In the genomic region with DNA sequence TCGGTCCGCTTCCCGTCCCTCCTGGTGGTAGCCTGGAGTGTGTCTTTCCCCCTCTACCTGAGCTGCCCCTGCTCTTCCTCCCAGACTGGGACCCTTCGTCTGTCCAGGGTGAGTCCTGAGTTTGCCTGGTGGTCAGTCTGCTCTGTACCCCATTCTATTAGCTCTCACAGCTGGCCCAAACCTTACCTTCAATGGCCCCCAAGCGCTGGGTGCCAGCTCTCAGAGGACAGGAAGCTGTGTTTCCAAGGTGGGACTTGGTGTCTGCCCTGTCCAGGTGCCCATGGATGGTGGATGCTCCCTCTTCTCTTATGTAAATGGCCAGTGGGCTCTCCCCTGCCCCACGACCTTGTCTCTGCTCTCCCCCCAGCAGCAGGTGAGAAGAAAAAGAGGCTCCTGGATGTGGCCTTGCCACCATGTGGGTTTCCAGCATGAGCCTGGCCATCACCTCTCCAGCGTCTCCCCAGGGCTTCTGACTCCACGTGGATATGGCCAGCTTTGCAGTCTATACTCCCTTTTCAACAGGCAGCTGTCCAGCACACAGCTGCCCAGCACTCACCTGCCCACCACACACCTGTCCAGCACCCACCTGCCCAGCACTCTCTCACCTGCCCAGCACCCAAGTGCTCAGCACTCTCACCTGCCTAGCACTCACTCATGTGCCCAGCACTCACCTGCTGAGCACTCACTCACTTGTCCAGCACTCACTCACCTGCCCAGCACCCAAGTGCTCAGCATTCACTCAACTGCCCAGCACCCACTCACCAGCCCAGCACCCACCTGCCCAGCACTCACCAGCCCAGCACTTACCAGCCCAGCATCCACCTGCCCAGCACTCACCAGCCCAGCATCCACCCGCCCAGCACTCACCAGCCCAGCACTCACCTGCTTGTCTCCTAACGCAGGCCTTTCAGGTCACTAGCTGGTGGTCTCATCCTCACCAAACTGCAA, we compare ENCODE assay signal across 26 cellular contexts.
DNase-seq lines count a peak whose midpoint lies in the region; ATAC-seq and TF ChIP-seq lines count a peak whose summit lies in the region.
"Had no signal": no experiment of that assay in that cellular context is flagged by ENCODE, and none has a peak within 500 bp of the region (broad histone marks: within the 10 kb centered on the region; RNA-seq: fewer than 3 reads in every experiment).

No MANE protein-coding gene starts in this region.

- no peaks in the 10 kb centered on the region for H3K27me3 Mint-ChIP-seq in stimulated activated memory B cell treated with anti-CD40 and anti-IgM and Interleukin-4, amounts not matched to agents 10 μg/mL and 1 μg/mL and 100 μg/mL, for 72 hours

- WGBS in right cardiac atrium, result 71% methylated on average over 10 of the region's 10 CpGs
- WGBS in aorta, 2 donors, result 79 to 82% methylated on average over 10 of the region's 10 CpGs

- H3K36me3 Mint-ChIP-seq in stimulated activated memory B cell treated with anti-CD40 and anti-IgM and Interleukin-4, amounts not matched to agents 10 μg/mL and 1 μg/mL and 100 μg/mL, for 72 hours, result no peaks in the 10 kb centered on the region
- H3K36me3 Mint-ChIP-seq: CD8-positive, alpha-beta T cell had no signal

- DNase-seq in right cardiac atrium (no peak), left ventricle myocardium inferior (no peak), mesenteric fat pad (ENCODE audit: low spot score) (peak; percentile 79), aorta (no peak), NCI-H1694 (lab: John Stamatoyannopoulos, UW) (no peak)
- no peak for DNase-seq in stimulated activated CD4-positive, alpha-beta T cell treated with anti-CD3 and anti-CD28 coated beads, Interleukin-2, amount 100 ng/mL, for 48 hours
- DNase-seq: activated naive CD4-positive, alpha-beta T cell treated with Interleukin-2 at 50 U/mL for 16 hours; BE2C; effector CD4-positive, alpha-beta T cell; H7; mesendoderm; NCI-H1417; NCI-H2081; NCI-H2227 treated with DMSO at 0.1 percent for 48 hours; NCI-H526; PC-9; psoas muscle; stimulated activated naive CD4-positive, alpha-beta T cell had no signal

- H3K27ac Mint-ChIP-seq in stimulated activated memory B cell treated with anti-CD40 and anti-IgM and Interleukin-4, amounts not matched to agents 10 μg/mL and 1 μg/mL and 100 μg/mL, for 72 hours, result no peak overlapping the region
- H3K27ac Mint-ChIP-seq: CD8-positive, alpha-beta T cell; T-helper 1 cell treated with Interleukin-12 subunit alpha and Interleukin-12 subunit beta and Interleukin-4 antibody, amounts not matched to agents 30 μg/mL and 1 μg/mL, for 36 hours had no signal

- H3K9me3 Mint-ChIP-seq in stimulated activated memory B cell treated with anti-CD40 and anti-IgM and Interleukin-4, amounts not matched to agents 10 μg/mL and 1 μg/mL and 100 μg/mL, for 72 hours, result peaks cover 11% of the 10 kb centered on the region

- H3K9me3 ChIP-seq in right cardiac atrium (ENCODE audit: control insufficient read depth, low read length) (peaks cover 2% of the 10 kb centered on the region), left ventricle myocardium inferior (replicated peaks) (no peaks in the 10 kb centered on the region), aorta (ENCODE audit: control insufficient read depth, low read length) (peaks cover 3% of the 10 kb centered on the region)
- H3K9me3 ChIP-seq: neutrophil, psoas muscle had no signal

- peak; percentile 13 to 14 for ATAC-seq in right cardiac atrium
- peak; percentile 31 for ATAC-seq in stimulated activated memory B cell treated with anti-CD40 and anti-IgM and Interleukin-4, amounts not matched to agents 10 μg/mL and 1 μg/mL and 100 μg/mL, for 72 hours
- ATAC-seq in aorta (ENCODE audit: low FRiP score), result peak; percentile 17
- ATAC-seq in GM19023 (IDR thresholded peaks at IDR 0.05; ENCODE audit: unreplicated experiment), result no peak
- ATAC-seq: CD8-positive, alpha-beta T cell; psoas muscle; Right ventricle myocardium inferior; SK-N-SH treated with all-trans-retinoic acid at 6 μM for 48 hours had no signal

- H3K4me1 ChIP-seq in right cardiac atrium (ENCODE audit: control insufficient read depth, insufficient read depth, low read length) (no peaks in the 10 kb centered on the region), left ventricle myocardium inferior (no peaks in the 10 kb centered on the region), aorta (ENCODE audit: control insufficient read depth in 1 of 2, insufficient read depth in 2 of 2, low read length in 2 of 2) (no peaks in the 10 kb centered on the region)
- H3K4me1 ChIP-seq: BE2C, psoas muscle had no signal

- no peak overlapping the region for H3K4me3 Mint-ChIP-seq in stimulated activated memory B cell treated with anti-CD40 and anti-IgM and Interleukin-4, amounts not matched to agents 10 μg/mL and 1 μg/mL and 100 μg/mL, for 72 hours
- H3K4me3 Mint-ChIP-seq: CD8-positive, alpha-beta T cell; T-helper 1 cell treated with Interleukin-12 subunit alpha and Interleukin-12 subunit beta and Interleukin-4 antibody, amounts not matched to agents 30 μg/mL and 1 μg/mL, for 36 hours had no signal

- H3K4me1 Mint-ChIP-seq in stimulated activated memory B cell treated with anti-CD40 and anti-IgM and Interleukin-4, amounts not matched to agents 10 μg/mL and 1 μg/mL and 100 μg/mL, for 72 hours, result no peaks in the 10 kb centered on the region

- H3K27me3 ChIP-seq in right cardiac atrium (ENCODE audit: control insufficient read depth, insufficient read depth) (no peaks in the 10 kb centered on the region), left ventricle myocardium inferior (ENCODE audit: low read depth) (peaks cover 9% of the 10 kb centered on the region), aorta (ENCODE audit: control insufficient read depth in 1 of 2, insufficient read depth in 2 of 2, low read length in 1 of 2) (no peaks in the 10 kb centered on the region)
- H3K27me3 ChIP-seq: BE2C, neutrophil had no signal

- intact Hi-C loops in right cardiac atrium (cut with DNase I), result no loop called here
- intact Hi-C loops in left ventricle myocardium inferior (cut with micrococcal nuclease), result no loop called here
- intact Hi-C loops in aorta (cut with DNase I), result loop anchor here in 1 of 2 donors (10.0 kb wide), 1 partner anchor 553 kb away; no protein-coding TSS in a partner anchor

- H3K27ac ChIP-seq in right cardiac atrium (ENCODE audit: low read length), result no peak overlapping the region
- H3K27ac ChIP-seq in left ventricle myocardium inferior (replicated peaks), result no peak overlapping the region
- no peak overlapping the region for H3K27ac ChIP-seq in aorta (ENCODE audit: low read depth in 1 of 2, low read length in 2 of 2)
- H3K27ac ChIP-seq: HL-60, neutrophil, PC-9, psoas muscle had no signal

- H3K4me3 ChIP-seq in right cardiac atrium (ENCODE audit: low read length) (no peak overlapping the region), left ventricle myocardium inferior (no peak overlapping the region), aorta (ENCODE audit: low read length in 2 of 2) (no peak overlapping the region)
- H3K4me3 ChIP-seq: PC-9, psoas muscle had no signal

- H3K36me3 ChIP-seq in left ventricle myocardium inferior (no peaks in the 10 kb centered on the region), aorta (ENCODE audit: control insufficient read depth in 1 of 2, insufficient read depth in 2 of 2, low read length in 1 of 2) (no peaks in the 10 kb centered on the region)
- H3K36me3 ChIP-seq: BE2C, neutrophil had no signal

- no peak for TF ChIP-seq CTCF in left ventricle myocardium inferior (IDR thresholded peaks at IDR 0.05; ENCODE audit: borderline replicate concordance)
